ENCODE assay signal across 8 cellular contexts in genomic region chr16:76338472-76338871, GRCh38.
"Had no signal": no experiment of that assay in that cellular context is flagged by ENCODE, and none has a peak within 500 bp of the region (broad histone marks: within the 10 kb centered on the region; RNA-seq: fewer than 3 reads in every experiment).

No MANE protein-coding gene starts in this region.

- H3K4me2 ChIP-seq: GM23338 had no signal

- H3K27ac ChIP-seq: HL-60 had no signal

- FAIRE-seq: H1, H54, K562 had no signal

- H2AFZ ChIP-seq: GM23338 had no signal

- ATAC-seq: GM23338, K562 had no signal

- H3K4me3 ChIP-seq: GM23338, K562 had no signal

- DNase-seq: H9, HCEC 1CT, IMR-90 had no signal
